ENCODE assay signal across 25 cellular contexts in the genomic region with DNA sequence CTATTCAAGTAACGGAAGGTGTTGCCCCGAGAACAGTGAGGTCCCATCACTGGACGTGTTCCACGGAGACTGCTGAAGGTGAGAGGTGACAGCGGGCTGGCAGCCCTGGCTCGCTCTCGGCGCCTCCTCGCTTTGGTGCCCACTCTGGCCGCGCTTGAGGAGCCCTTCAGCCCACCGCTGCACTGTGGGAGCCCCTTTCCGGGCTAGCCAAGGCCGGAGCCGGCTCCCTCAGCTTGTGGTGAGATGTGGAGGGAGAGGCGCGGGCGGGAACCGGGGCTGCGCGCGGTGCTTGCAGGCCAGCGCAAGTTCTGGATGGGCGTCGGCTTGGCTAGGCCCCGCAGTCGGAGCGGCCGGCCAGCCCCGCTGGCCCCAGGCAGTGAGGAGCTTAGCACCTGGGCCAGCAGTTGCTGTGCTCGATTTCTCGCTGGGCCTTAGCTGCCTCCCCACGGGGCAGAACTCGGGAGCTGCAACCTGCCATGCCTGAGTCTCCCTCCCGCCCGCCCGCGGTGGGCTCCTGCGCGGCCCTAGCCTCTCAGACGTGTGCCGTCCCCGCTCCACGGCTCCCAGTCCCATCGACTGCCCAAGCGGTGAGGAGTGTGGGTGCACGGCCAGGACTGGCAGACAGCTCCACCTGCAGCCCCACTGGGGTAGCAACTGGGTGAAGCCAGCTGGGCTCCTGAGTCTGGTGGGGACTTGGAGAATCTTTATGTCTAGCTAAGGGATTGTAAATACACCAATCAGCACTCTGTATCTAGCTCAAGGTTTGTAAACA.
DNase-seq lines count a peak whose midpoint lies in the region; FAIRE-seq and TF ChIP-seq lines count a peak whose summit lies in the region.
"Had no signal": no experiment of that assay in that cellular context is flagged by ENCODE, and none has a peak within 500 bp of the region (broad histone marks: within the 10 kb centered on the region; RNA-seq: fewer than 3 reads in every experiment).

No MANE protein-coding gene starts in this region.

- FAIRE-seq in kidney (lab: Jason Lieb, UNC): no peak

- intact Hi-C loops in kidney (cut with DNase I): no loop called here
- intact Hi-C loops in sigmoid colon (cut with DNase I): no loop called here

- H3K27ac ChIP-seq in AG04450 (ENCODE audit: low read depth, low read length): peak overlapping the region; percentile 96
- no peak overlapping the region for H3K27ac ChIP-seq in kidney (ENCODE audit: low read depth in 2 of 2, low read length in 2 of 2)
- no peak overlapping the region for H3K27ac ChIP-seq in sigmoid colon
- H3K27ac ChIP-seq in CD8-positive, alpha-beta memory T cell (ENCODE audit: low read depth, low read length): no peak overlapping the region
- H3K27ac ChIP-seq: left ventricle myocardium inferior, SJCRH30, thyroid gland, VCaP had no signal

- H3K4me3 Mint-ChIP-seq in HFFc6: peak overlapping the region; percentile 75
- H3K4me3 Mint-ChIP-seq in CD8-positive, alpha-beta memory T cell: no peak overlapping the region
- H3K4me3 Mint-ChIP-seq: activated CD4-positive, alpha-beta memory T cell treated with anti-CD3 and anti-CD28 coated beads, Interleukin-2, amount 10 ng/mL, durations not matched to agents 7 days and 5 days; activated naive CD4-positive, alpha-beta T cell treated with anti-CD3 and anti-CD28 coated beads for 36 hours; T-helper 17 cell had no signal

- H3K4me1 Mint-ChIP-seq in HFFc6 (ENCODE audit: low read depth): peaks cover 18% of the 10 kb centered on the region
- no peaks in the 10 kb centered on the region for H3K4me1 Mint-ChIP-seq in CD8-positive, alpha-beta memory T cell
- H3K4me1 Mint-ChIP-seq: activated CD4-positive, alpha-beta memory T cell treated with anti-CD3 and anti-CD28 coated beads, Interleukin-2, amount 10 ng/mL, durations not matched to agents 7 days and 5 days; T-helper 17 cell had no signal

- TF ChIP-seq POLR2A in sigmoid colon (IDR thresholded peaks at IDR 0.05): no peak

- peaks cover 9% of the 10 kb centered on the region; the same call in 1 of the 2 replicates for H3K36me3 Mint-ChIP-seq in HFFc6 (ENCODE audit: low read depth)
- no peaks in the 10 kb centered on the region for H3K36me3 Mint-ChIP-seq in CD8-positive, alpha-beta memory T cell

- DNase-seq in AG04450 (ENCODE audit: low read depth, low spot score) (no peak), HFFc6 (no peak), adipocyte (ENCODE audit: low read depth) (no peak), kidney (peak; percentile 67), inferior parietal cortex (ENCODE audit: extremely low spot score) (no peak), sigmoid colon (no peak)
- no peak for DNase-seq in CD8-positive, alpha-beta memory T cell
- DNase-seq: activated CD4-positive, alpha-beta memory T cell treated with anti-CD3 and anti-CD28 coated beads, Interleukin-2, amount 10 ng/mL, durations not matched to agents 7 days and 5 days; activated naive CD4-positive, alpha-beta T cell treated with anti-CD3 and anti-CD28 coated beads for 36 hours; activated T-cell treated with anti-CD3 and anti-CD28 coated beads, Interleukin-2, amount 50 U/mL, for 1 hour; AML-193; aorta; cerebellar nuclear complex; glutamatergic neuron; left ventricle myocardium inferior; mucosa of descending colon; NCI-H1105 treated with DMSO at 0.1 percent for 48 hours; stimulated activated naive CD4-positive, alpha-beta T cell treated with Interleukin-2 at 50 U/mL for 16 hours; T-helper 17 cell; thyroid gland had no signal

- H3K36me3 ChIP-seq in adipocyte (ENCODE audit: control insufficient read depth, insufficient read depth, low read length, severe bottlenecking) (no peaks in the 10 kb centered on the region), kidney (ENCODE audit: control insufficient read depth in 1 of 2, insufficient read depth in 2 of 2, low read length in 2 of 2) (no peaks in the 10 kb centered on the region), sigmoid colon (no peaks in the 10 kb centered on the region)
- H3K36me3 ChIP-seq in CD8-positive, alpha-beta memory T cell (ENCODE audit: insufficient read depth, low read length): no peaks in the 10 kb centered on the region
- H3K36me3 ChIP-seq: HAP-1, left ventricle myocardium inferior, SJCRH30, thyroid gland had no signal

- no peaks in the 10 kb centered on the region; the same call in 1 of the 2 replicates for H3K27me3 Mint-ChIP-seq in HFFc6 (ENCODE audit: insufficient read depth)
- peaks cover 15 to 54% of the 10 kb centered on the region in 2 donors for H3K27me3 Mint-ChIP-seq in CD8-positive, alpha-beta memory T cell

- H3K27me3 ChIP-seq in AG04450 (ENCODE audit: control insufficient read depth, insufficient read depth, low read length): no peaks in the 10 kb centered on the region
- no peaks in the 10 kb centered on the region for H3K27me3 ChIP-seq in adipocyte (replicated peaks; ENCODE audit: control insufficient read depth, insufficient read depth, low read length)
- no peaks in the 10 kb centered on the region for H3K27me3 ChIP-seq in sigmoid colon
- H3K27me3 ChIP-seq in CD8-positive, alpha-beta memory T cell (ENCODE audit: insufficient read depth, low read length, poor library complexity, severe bottlenecking): no peaks in the 10 kb centered on the region
- H3K27me3 ChIP-seq: SJCRH30, thyroid gland had no signal

- peaks cover 5% of the 10 kb centered on the region; the same call in 1 of the 2 replicates for H3K9me3 Mint-ChIP-seq in HFFc6
- H3K9me3 Mint-ChIP-seq in CD8-positive, alpha-beta memory T cell: peaks cover 0 to 6% (median 0%) of the 10 kb centered on the region in 5 donors
- H3K9me3 Mint-ChIP-seq: activated CD4-positive, alpha-beta memory T cell treated with anti-CD3 and anti-CD28 coated beads, Interleukin-2, amount 10 ng/mL, durations not matched to agents 7 days and 5 days; activated naive CD4-positive, alpha-beta T cell treated with anti-CD3 and anti-CD28 coated beads for 36 hours had no signal

- POLR2A ChIA-PET in AG04450 (lab: Yijun Ruan, JAX): no interaction called here
- POLR2A ChIA-PET in CD8-positive, alpha-beta memory T cell (lab: Charles Lee): no interaction called here

- TF ChIP-seq CTCF in AG04450 (IDR thresholded peaks at IDR 0.05; ENCODE audit: low read depth, low read length): no peak
- TF ChIP-seq CTCF in HFFc6 (IDR thresholded peaks at IDR 0.05): no peak
- TF ChIP-seq CTCF in kidney (IDR thresholded peaks at IDR 0.05; ENCODE audit: borderline replicate concordance, extremely low read depth, insufficient read depth): no peak
- no peak for TF ChIP-seq CTCF in sigmoid colon (IDR thresholded peaks at IDR 0.05)

- TF ChIP-seq EP300 in sigmoid colon (IDR thresholded peaks at IDR 0.05): no peak

- peak overlapping the region; percentile 95 for H3K27ac Mint-ChIP-seq in HFFc6
- no peak overlapping the region for H3K27ac Mint-ChIP-seq in CD8-positive, alpha-beta memory T cell
- H3K27ac Mint-ChIP-seq: activated CD4-positive, alpha-beta memory T cell treated with anti-CD3 and anti-CD28 coated beads, Interleukin-2, amount 10 ng/mL, durations not matched to agents 7 days and 5 days; activated naive CD4-positive, alpha-beta T cell treated with anti-CD3 and anti-CD28 coated beads for 36 hours; progenitor cell of endocrine pancreas; T-helper 17 cell had no signal

- peaks cover 14% of the 10 kb centered on the region for H3K4me1 ChIP-seq in adipocyte (ENCODE audit: control insufficient read depth, insufficient read depth, low read length)
- H3K4me1 ChIP-seq in kidney (ENCODE audit: control insufficient read depth in 1 of 2, insufficient read depth in 1 of 2, low read depth in 1 of 2, low read length in 2 of 2): no peaks in the 10 kb centered on the region
- H3K4me1 ChIP-seq in sigmoid colon: no peaks in the 10 kb centered on the region
- H3K4me1 ChIP-seq in CD8-positive, alpha-beta memory T cell (ENCODE audit: insufficient read depth, low read length): no peaks in the 10 kb centered on the region
- H3K4me1 ChIP-seq: HAP-1, left ventricle myocardium inferior, SJCRH30, thyroid gland had no signal

- H3K9ac ChIP-seq in adipocyte (ENCODE audit: low read length) (no peak overlapping the region), kidney (ENCODE audit: low read length in 2 of 2) (no peak overlapping the region)

- H3K4me3 ChIP-seq in AG04450 (ENCODE audit: low read depth, low read length): no peak overlapping the region; the same call in 1 of the 2 replicates
- peak overlapping the region; percentile 73 for H3K4me3 ChIP-seq in adipocyte (ENCODE audit: low read length)
- no peak overlapping the region for H3K4me3 ChIP-seq in kidney (ENCODE audit: low read length in 2 of 2)
- H3K4me3 ChIP-seq in sigmoid colon: no peak overlapping the region
- H3K4me3 ChIP-seq in CD8-positive, alpha-beta memory T cell (ENCODE audit: low read length): no peak overlapping the region
- H3K4me3 ChIP-seq: HAP-1, left ventricle myocardium inferior, mucosa of descending colon, SJCRH30, skin epidermis, thyroid gland had no signal

- H3K9me3 ChIP-seq in AG04450 (ENCODE audit: control insufficient read depth, insufficient read depth, low read length) (peaks cover 6% of the 10 kb centered on the region), adipocyte (ENCODE audit: control insufficient read depth, low read length) (no peaks in the 10 kb centered on the region), kidney (ENCODE audit: control insufficient read depth in 1 of 2, low read length in 2 of 2) (no peaks in the 10 kb centered on the region), sigmoid colon (no peaks in the 10 kb centered on the region)
- no peaks in the 10 kb centered on the region for H3K9me3 ChIP-seq in CD8-positive, alpha-beta memory T cell (ENCODE audit: low read length)
- H3K9me3 ChIP-seq: HAP-1, left ventricle myocardium inferior, mucosa of descending colon, SJCRH30, thyroid gland had no signal

- 97% methylated on average over 46 to 47 of the region's 47 CpGs for WGBS in sigmoid colon, 2 donors

- CTCF ChIA-PET in AG04450 (lab: Charles Lee): interaction anchor here (1.1 kb wide), 1 partner anchor 216 kb away, joined by 3 read pairs; no protein-coding TSS in a partner anchor
- CTCF ChIA-PET in CD8-positive, alpha-beta memory T cell (lab: Charles Lee): no interaction called here
